1 cellular context compared by ENCODE assay signal in the genomic region with DNA sequence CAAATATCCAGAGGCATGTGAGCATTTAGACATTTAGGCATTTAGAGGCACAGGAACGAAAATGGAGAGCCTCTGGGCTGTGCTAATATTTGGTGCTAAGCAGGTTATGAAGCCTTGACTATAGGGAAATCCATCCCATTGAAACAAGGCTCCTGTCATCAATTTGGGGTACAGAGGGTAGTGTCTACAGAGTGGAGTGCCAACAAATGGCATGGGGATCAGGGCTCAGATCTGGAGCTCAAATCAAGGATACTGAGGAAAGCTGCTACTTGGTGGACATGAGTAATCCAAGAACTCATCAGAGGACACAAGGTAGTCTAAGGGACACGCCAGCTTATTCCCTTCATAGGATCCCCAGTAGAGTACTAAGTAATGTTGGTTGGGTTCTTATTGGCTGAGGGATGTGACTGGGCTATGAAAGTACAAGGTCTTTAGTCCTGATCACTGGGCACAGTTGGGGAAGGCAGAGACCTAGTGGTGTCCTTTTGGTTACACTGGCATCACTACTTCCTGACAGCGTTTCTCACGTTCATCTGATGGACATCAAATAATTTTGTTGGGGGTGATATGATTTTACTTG.
TF ChIP-seq lines count a peak whose summit lies in the region.

No MANE protein-coding gene starts in this region.

TF ChIP-seq in K562, 482 proteins besides CTCF, POLR2A, EP300 and RAD21:
- TF ChIP-seq, protein P1, sequence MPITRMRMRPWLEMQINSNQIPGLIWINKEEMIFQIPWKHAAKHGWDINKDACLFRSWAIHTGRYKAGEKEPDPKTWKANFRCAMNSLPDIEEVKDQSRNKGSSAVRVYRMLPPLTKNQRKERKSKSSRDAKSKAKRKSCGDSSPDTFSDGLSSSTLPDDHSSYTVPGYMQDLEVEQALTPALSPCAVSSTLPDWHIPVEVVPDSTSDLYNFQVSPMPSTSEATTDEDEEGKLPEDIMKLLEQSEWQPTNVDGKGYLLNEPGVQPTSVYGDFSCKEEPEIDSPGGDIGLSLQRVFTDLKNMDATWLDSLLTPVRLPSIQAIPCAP (CRISPR knock-in tag; IDR thresholded peaks at IDR 0.05; ENCODE audit: borderline replicate concordance): no peak
- peak; percentile 90 for TF ChIP-seq POLR2AphosphoS2 (IDR thresholded peaks at IDR 0.05; ENCODE audit: low read length)
- TF ChIP-seq ZNF347 (CRISPR knock-in tag; IDR thresholded peaks at IDR 0.05; ENCODE audit: low read depth): no peak
- TF ChIP-seq ZBTB8A (IDR thresholded peaks at IDR 0.05; ENCODE audit: partially characterized antibody): no peak
- peak; percentile 64 for TF ChIP-seq POLR2B (IDR thresholded peaks at IDR 0.05; ENCODE audit: low read depth, partially characterized antibody)
- TF ChIP-seq KDM5B (IDR thresholded peaks at IDR 0.05; ENCODE audit: insufficient replicate concordance, low read depth, low read length): peak; percentile 52
- TF ChIP-seq ZNF830 (CRISPR knock-in tag; IDR thresholded peaks at IDR 0.05): no peak
- TF ChIP-seq, protein P2, sequence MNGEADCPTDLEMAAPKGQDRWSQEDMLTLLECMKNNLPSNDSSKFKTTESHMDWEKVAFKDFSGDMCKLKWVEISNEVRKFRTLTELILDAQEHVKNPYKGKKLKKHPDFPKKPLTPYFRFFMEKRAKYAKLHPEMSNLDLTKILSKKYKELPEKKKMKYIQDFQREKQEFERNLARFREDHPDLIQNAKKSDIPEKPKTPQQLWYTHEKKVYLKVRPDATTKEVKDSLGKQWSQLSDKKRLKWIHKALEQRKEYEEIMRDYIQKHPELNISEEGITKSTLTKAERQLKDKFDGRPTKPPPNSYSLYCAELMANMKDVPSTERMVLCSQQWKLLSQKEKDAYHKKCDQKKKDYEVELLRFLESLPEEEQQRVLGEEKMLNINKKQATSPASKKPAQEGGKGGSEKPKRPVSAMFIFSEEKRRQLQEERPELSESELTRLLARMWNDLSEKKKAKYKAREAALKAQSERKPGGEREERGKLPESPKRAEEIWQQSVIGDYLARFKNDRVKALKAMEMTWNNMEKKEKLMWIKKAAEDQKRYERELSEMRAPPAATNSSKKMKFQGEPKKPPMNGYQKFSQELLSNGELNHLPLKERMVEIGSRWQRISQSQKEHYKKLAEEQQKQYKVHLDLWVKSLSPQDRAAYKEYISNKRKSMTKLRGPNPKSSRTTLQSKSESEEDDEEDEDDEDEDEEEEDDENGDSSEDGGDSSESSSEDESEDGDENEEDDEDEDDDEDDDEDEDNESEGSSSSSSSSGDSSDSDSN (IDR thresholded peaks at IDR 0.05; ENCODE audit: borderline replicate concordance in 1 of 2, low read depth in 2 of 2, low read length in 2 of 2): no peak
- TF ChIP-seq POLR2AphosphoS5 (IDR thresholded peaks at IDR 0.05; ENCODE audit: control insufficient read depth, insufficient read depth, low read depth, low read length): 0 out of 2 replicates have a peak, but pooled peaks have one; percentile 15
- peak; percentile 69 for TF ChIP-seq SUPT5H (IDR thresholded peaks at IDR 0.05)
- 0 out of 2 replicates have a peak, but pooled peaks have one; percentile 2 for TF ChIP-seq ILF3 (IDR thresholded peaks at IDR 0.05; ENCODE audit: borderline replicate concordance)
